1 cellular context compared by ENCODE assay signal in the genomic region with DNA sequence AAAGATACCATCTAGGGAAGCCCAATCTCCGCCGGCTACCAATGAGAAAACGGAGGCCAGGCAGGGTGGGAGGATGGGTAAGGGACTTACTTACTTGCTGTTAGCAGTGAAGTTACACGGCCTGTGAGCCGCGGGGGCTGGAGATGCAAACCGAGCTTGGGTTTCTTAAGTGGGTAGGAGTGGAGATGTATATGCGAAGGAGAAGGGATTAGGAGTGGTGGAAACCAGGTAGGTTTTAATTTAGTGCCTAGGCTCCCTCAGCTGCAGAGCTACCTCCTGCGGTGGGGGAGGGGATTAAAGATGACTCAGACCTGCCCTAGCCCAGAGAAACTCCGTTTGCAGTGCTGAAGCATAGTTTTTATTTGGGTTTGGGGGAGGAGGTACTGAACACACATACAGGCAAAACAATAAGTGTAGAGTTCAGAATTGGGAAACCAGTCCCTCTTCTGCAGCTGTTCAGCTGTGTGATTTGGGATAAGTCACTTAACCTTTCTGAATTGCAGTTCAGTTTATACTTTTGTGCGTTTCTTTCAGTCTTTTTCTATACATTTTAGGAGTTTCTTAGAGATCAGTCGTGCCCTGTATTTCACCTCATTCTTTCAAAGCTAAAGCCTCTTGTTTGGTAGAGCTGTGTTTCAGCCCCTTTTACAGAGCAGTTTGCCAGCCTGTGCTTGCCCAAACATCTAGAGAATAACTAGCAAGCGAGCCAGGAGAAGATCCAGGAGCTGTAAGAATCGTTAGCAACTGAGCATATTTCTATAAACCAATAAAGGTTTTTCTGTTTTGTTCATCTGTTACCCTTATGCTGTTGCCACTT.
TF ChIP-seq lines count a peak whose summit lies in the region.

No MANE protein-coding gene starts in this region.

TF ChIP-seq in K562, 482 proteins besides CTCF, POLR2A, EP300 and RAD21 (continued from another document and continues in another):
- TF ChIP-seq, protein P1, sequence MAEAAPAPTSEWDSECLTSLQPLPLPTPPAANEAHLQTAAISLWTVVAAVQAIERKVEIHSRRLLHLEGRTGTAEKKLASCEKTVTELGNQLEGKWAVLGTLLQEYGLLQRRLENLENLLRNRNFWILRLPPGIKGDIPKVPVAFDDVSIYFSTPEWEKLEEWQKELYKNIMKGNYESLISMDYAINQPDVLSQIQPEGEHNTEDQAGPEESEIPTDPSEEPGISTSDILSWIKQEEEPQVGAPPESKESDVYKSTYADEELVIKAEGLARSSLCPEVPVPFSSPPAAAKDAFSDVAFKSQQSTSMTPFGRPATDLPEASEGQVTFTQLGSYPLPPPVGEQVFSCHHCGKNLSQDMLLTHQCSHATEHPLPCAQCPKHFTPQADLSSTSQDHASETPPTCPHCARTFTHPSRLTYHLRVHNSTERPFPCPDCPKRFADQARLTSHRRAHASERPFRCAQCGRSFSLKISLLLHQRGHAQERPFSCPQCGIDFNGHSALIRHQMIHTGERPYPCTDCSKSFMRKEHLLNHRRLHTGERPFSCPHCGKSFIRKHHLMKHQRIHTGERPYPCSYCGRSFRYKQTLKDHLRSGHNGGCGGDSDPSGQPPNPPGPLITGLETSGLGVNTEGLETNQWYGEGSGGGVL (CRISPR knock-in tag; IDR thresholded peaks at IDR 0.05) = no peak
- TF ChIP-seq POLR2B (IDR thresholded peaks at IDR 0.05; ENCODE audit: low read depth, partially characterized antibody) (no peak), ZNF253 (CRISPR knock-in tag; conservative IDR thresholded peaks at IDR 0.05) (no peak), TCF7 (IDR thresholded peaks at IDR 0.05; ENCODE audit: borderline replicate concordance) (no peak), NR2C1 (IDR thresholded peaks at IDR 0.05) (no peak), NR2C1 (tag; IDR thresholded peaks at IDR 0.05) (no peak), ETV1 (tag; conservative IDR thresholded peaks at IDR 0.05; ENCODE audit: low read depth) (0 out of 2 replicates have a peak, but pooled peaks have one; percentile 30), PRPF4 (IDR thresholded peaks at IDR 0.05; ENCODE audit: insufficient read depth, low read depth, low read length, poor library complexity, severe bottlenecking) (no peak), ZZZ3 (IDR thresholded peaks at IDR 0.05) (no peak), ZNF316 (IDR thresholded peaks at IDR 0.05) (peak; percentile 22; the same call in 1 of the 2 replicates), POLR2AphosphoS5 (IDR thresholded peaks at IDR 0.05; ENCODE audit: control insufficient read depth, insufficient read depth, low read depth, low read length) (no peak), GATAD2B (IDR thresholded peaks at IDR 0.05; ENCODE audit: borderline replicate concordance) (no peak), DACH1 (IDR thresholded peaks at IDR 0.05; ENCODE audit: partially characterized antibody) (no peak), ZNF311 (CRISPR knock-in tag; IDR thresholded peaks at IDR 0.05) (no peak), TAL1 (IDR thresholded peaks at IDR 0.05) (no peak), MBD2 (IDR thresholded peaks at IDR 0.05; ENCODE audit: borderline replicate concordance, low read depth) (0 out of 2 replicates have a peak, but pooled peaks have one; percentile 22), DPF2 (IDR thresholded peaks at IDR 0.05) (peak; percentile 90), HNRNPUL1 (IDR thresholded peaks at IDR 0.05; ENCODE audit: low read length) (no peak), CREB1 (IDR thresholded peaks at IDR 0.05) (no peak), CREB1 (CRISPR knock-in tag; IDR thresholded peaks at IDR 0.05) (no peak), ZNF780A (CRISPR knock-in tag; IDR thresholded peaks at IDR 0.05) (no peak), U2AF2 (optimal IDR thresholded peaks at IDR 0.05; ENCODE audit: low read depth, low read length) (no peak), KDM1A (IDR thresholded peaks at IDR 0.05) (peak; percentile 8 to 47; a peak in 3 of 4 replicates), TEAD2 (tag; IDR thresholded peaks at IDR 0.05) (no peak), ZNF263 (CRISPR knock-in tag; IDR thresholded peaks at IDR 0.05; ENCODE audit: borderline replicate concordance) (no peak; the same call in 1 of the 2 replicates), MAFK (IDR thresholded peaks at IDR 0.05; ENCODE audit: low read length) (no peak), FOXM1 (IDR thresholded peaks at IDR 0.05; ENCODE audit: low read depth) (no peak), FOXM1 (CRISPR knock-in tag; IDR thresholded peaks at IDR 0.05; ENCODE audit: low read depth) (no peak), DIDO1 (tag; IDR thresholded peaks at IDR 0.05; ENCODE audit: low read depth) (no peak), SETDB1 (IDR thresholded peaks at IDR 0.05; ENCODE audit: low read length) (no peak), HDAC3 (IDR thresholded peaks at IDR 0.05; ENCODE audit: borderline replicate concordance, partially characterized antibody) (peak; percentile 30), HDAC2 (IDR thresholded peaks at IDR 0.05) (peak; percentile 62), BCL6 (CRISPR knock-in tag; IDR thresholded peaks at IDR 0.05) (no peak), CBFA2T2 (conservative IDR thresholded peaks at IDR 0.05) (no peak), COPS2 (conservative IDR thresholded peaks at IDR 0.05) (no peak), ZNF696 (CRISPR knock-in tag; conservative IDR thresholded peaks at IDR 0.05) (no peak), RFX5 (IDR thresholded peaks at IDR 0.05; ENCODE audit: low read depth, low read length) (no peak), LARP7 (IDR thresholded peaks at IDR 0.05) (no peak), MAZ (CRISPR knock-in tag; conservative IDR thresholded peaks at IDR 0.05 in 1 of 2, IDR thresholded peaks at IDR 0.05 in 1 of 2) (peak in 1 of 2 experiments; percentile 57; a peak in 1 of 4 replicates), TRIM28 (IDR thresholded peaks at IDR 0.05) (no peak), NFRKB (IDR thresholded peaks at IDR 0.05; ENCODE audit: low read depth) (no peak), ZNF23 (CRISPR knock-in tag; IDR thresholded peaks at IDR 0.05) (no peak), CC2D1A (IDR thresholded peaks at IDR 0.05) (no peak; the same call in 1 of the 2 replicates), HDAC1 (IDR thresholded peaks at IDR 0.05) (0 out of 4 replicates have a peak, but pooled peaks of 1 of the 2 experiments have one; percentile 53), HLTF (IDR thresholded peaks at IDR 0.05) (0 out of 2 replicates have a peak, but pooled peaks have one; percentile 45), ETV6 (IDR thresholded peaks at IDR 0.05; ENCODE audit: borderline replicate concordance in 1 of 2, low read depth in 2 of 2, low read length in 1 of 2) (no peak), ETV6 (CRISPR knock-in tag; IDR thresholded peaks at IDR 0.05; ENCODE audit: borderline replicate concordance) (no peak), PURB (CRISPR knock-in tag; IDR thresholded peaks at IDR 0.05; ENCODE audit: low read depth) (no peak), ZNF217 (CRISPR knock-in tag; IDR thresholded peaks at IDR 0.05) (no peak), ZNF707 (CRISPR knock-in tag; conservative IDR thresholded peaks at IDR 0.05) (no peak), ATF7 (IDR thresholded peaks at IDR 0.05) (peak; percentile 49), SRSF9 (IDR thresholded peaks at IDR 0.05; ENCODE audit: borderline replicate concordance, low read depth, low read length) (no peak)
- TF ChIP-seq, protein P2, sequence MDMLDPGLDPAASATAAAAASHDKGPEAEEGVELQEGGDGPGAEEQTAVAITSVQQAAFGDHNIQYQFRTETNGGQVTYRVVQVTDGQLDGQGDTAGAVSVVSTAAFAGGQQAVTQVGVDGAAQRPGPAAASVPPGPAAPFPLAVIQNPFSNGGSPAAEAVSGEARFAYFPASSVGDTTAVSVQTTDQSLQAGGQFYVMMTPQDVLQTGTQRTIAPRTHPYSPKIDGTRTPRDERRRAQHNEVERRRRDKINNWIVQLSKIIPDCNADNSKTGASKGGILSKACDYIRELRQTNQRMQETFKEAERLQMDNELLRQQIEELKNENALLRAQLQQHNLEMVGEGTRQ (CRISPR knock-in tag; IDR thresholded peaks at IDR 0.05) = no peak
- TF ChIP-seq, protein P3, sequence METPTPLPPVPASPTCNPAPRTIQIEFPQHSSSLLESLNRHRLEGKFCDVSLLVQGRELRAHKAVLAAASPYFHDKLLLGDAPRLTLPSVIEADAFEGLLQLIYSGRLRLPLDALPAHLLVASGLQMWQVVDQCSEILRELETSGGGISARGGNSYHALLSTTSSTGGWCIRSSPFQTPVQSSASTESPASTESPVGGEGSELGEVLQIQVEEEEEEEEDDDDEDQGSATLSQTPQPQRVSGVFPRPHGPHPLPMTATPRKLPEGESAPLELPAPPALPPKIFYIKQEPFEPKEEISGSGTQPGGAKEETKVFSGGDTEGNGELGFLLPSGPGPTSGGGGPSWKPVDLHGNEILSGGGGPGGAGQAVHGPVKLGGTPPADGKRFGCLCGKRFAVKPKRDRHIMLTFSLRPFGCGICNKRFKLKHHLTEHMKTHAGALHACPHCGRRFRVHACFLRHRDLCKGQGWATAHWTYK (CRISPR knock-in tag; IDR thresholded peaks at IDR 0.05) = no peak
- TF ChIP-seq, protein P4, sequence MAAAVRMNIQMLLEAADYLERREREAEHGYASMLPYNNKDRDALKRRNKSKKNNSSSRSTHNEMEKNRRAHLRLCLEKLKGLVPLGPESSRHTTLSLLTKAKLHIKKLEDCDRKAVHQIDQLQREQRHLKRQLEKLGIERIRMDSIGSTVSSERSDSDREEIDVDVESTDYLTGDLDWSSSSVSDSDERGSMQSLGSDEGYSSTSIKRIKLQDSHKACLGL (CRISPR knock-in tag; IDR thresholded peaks at IDR 0.05; ENCODE audit: borderline replicate concordance, poor library complexity, severe bottlenecking) = no peak
- TF ChIP-seq, protein P5, sequence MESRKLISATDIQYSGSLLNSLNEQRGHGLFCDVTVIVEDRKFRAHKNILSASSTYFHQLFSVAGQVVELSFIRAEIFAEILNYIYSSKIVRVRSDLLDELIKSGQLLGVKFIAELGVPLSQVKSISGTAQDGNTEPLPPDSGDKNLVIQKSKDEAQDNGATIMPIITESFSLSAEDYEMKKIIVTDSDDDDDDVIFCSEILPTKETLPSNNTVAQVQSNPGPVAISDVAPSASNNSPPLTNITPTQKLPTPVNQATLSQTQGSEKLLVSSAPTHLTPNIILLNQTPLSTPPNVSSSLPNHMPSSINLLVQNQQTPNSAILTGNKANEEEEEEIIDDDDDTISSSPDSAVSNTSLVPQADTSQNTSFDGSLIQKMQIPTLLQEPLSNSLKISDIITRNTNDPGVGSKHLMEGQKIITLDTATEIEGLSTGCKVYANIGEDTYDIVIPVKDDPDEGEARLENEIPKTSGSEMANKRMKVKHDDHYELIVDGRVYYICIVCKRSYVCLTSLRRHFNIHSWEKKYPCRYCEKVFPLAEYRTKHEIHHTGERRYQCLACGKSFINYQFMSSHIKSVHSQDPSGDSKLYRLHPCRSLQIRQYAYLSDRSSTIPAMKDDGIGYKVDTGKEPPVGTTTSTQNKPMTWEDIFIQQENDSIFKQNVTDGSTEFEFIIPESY (CRISPR knock-in tag; IDR thresholded peaks at IDR 0.05) = no peak
- TF ChIP-seq, protein P6, sequence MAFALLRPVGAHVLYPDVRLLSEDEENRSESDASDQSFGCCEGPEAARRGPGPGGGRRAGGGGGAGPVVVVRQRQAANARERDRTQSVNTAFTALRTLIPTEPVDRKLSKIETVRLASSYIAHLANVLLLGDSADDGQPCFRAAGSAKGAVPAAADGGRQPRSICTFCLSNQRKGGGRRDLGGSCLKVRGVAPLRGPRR (CRISPR knock-in tag; IDR thresholded peaks at IDR 0.05) = no peak
- TF ChIP-seq, protein P7, sequence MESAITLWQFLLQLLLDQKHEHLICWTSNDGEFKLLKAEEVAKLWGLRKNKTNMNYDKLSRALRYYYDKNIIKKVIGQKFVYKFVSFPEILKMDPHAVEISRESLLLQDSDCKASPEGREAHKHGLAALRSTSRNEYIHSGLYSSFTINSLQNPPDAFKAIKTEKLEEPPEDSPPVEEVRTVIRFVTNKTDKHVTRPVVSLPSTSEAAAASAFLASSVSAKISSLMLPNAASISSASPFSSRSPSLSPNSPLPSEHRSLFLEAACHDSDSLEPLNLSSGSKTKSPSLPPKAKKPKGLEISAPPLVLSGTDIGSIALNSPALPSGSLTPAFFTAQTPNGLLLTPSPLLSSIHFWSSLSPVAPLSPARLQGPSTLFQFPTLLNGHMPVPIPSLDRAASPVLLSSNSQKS (CRISPR knock-in tag; IDR thresholded peaks at IDR 0.05) = no peak
- TF ChIP-seq, protein P8, sequence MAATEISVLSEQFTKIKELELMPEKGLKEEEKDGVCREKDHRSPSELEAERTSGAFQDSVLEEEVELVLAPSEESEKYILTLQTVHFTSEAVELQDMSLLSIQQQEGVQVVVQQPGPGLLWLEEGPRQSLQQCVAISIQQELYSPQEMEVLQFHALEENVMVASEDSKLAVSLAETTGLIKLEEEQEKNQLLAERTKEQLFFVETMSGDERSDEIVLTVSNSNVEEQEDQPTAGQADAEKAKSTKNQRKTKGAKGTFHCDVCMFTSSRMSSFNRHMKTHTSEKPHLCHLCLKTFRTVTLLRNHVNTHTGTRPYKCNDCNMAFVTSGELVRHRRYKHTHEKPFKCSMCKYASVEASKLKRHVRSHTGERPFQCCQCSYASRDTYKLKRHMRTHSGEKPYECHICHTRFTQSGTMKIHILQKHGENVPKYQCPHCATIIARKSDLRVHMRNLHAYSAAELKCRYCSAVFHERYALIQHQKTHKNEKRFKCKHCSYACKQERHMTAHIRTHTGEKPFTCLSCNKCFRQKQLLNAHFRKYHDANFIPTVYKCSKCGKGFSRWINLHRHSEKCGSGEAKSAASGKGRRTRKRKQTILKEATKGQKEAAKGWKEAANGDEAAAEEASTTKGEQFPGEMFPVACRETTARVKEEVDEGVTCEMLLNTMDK (IDR thresholded peaks at IDR 0.05; ENCODE audit: borderline replicate concordance, insufficient read depth, low read depth, low read length, poor library complexity, severe bottlenecking) = no peak
- TF ChIP-seq, protein P9, sequence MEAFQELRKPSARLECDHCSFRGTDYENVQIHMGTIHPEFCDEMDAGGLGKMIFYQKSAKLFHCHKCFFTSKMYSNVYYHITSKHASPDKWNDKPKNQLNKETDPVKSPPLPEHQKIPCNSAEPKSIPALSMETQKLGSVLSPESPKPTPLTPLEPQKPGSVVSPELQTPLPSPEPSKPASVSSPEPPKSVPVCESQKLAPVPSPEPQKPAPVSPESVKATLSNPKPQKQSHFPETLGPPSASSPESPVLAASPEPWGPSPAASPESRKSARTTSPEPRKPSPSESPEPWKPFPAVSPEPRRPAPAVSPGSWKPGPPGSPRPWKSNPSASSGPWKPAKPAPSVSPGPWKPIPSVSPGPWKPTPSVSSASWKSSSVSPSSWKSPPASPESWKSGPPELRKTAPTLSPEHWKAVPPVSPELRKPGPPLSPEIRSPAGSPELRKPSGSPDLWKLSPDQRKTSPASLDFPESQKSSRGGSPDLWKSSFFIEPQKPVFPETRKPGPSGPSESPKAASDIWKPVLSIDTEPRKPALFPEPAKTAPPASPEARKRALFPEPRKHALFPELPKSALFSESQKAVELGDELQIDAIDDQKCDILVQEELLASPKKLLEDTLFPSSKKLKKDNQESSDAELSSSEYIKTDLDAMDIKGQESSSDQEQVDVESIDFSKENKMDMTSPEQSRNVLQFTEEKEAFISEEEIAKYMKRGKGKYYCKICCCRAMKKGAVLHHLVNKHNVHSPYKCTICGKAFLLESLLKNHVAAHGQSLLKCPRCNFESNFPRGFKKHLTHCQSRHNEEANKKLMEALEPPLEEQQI (IDR thresholded peaks at IDR 0.05) = no peak
